8 cellular contexts compared by ENCODE assay signal in the genomic region with DNA sequence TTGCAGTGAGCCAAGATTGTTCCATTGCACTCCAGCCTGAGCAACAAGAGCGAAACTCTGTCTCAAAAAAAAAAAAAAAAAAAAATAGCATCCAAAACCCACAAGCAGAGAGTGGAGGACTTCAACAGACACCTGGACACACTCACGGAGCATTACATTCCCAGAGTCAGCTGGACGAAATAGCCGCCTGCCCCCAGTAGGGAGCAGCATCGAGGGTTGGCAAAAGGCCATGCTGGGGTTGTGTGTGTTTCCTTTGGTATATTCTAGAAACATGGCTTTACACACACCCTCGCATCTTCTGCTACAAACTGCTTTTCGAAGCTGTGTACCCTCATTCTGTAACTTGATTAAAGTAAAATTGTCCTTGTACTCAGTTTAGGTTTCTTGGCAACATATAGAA. TPM values are rescaled to one million over a fixed set of nuclear protein-coding genes. Genes with fewer than 3 reads are reported as not detected.
DNase-seq lines count a peak whose midpoint lies in the region; ATAC-seq, FAIRE-seq and TF ChIP-seq lines count a peak whose summit lies in the region.

No MANE protein-coding gene starts in this region.

- H3K36me3 Mint-ChIP-seq in HFFc6 (ENCODE audit: low read depth) = no peaks in the 10 kb centered on the region

- no peaks in the 10 kb centered on the region for H3K79me2 ChIP-seq in H1 (ENCODE audit: control insufficient read depth in 1 of 2, insufficient read depth in 2 of 2, low read length in 2 of 2)

- no peak overlapping the region for H2AFZ ChIP-seq in H1 (ENCODE audit: low read length)

- H3K4me1 ChIP-seq in H1 (replicated peaks in 1 of 4; ENCODE audit: control insufficient read depth in 3 of 4, insufficient read depth in 4 of 4, low read length in 3 of 4) (peaks cover 5 to 11% (median 8%) of the 10 kb centered on the region in 4 experiments; a peak in 6 of 7 replicates), pancreas (no peaks in the 10 kb centered on the region)

- H3K4ac ChIP-seq in H1 (replicated peaks; ENCODE audit: insufficient read length, low read depth, low read length) = no peak overlapping the region

- no peaks in the 10 kb centered on the region for H3K79me1 ChIP-seq in H1 (ENCODE audit: low read depth, low read length)

- H3K9me3 Mint-ChIP-seq in HFFc6 = peaks cover 19% of the 10 kb centered on the region

- H3K14ac ChIP-seq in H1 (ENCODE audit: insufficient read length) = no peak overlapping the region

- H3K4me3 ChIP-seq in H1 (ENCODE audit: extremely low read depth in 1 of 4, insufficient read depth in 2 of 4, low read depth in 3 of 4, low read length in 4 of 4) (no peak overlapping the region), pancreas (no peak overlapping the region), lower leg skin (ENCODE audit: low read depth, poor library complexity, severe bottlenecking) (no peak overlapping the region)

- H4K20me1 ChIP-seq in H1 (replicated peaks in 1 of 2; ENCODE audit: control insufficient read depth in 1 of 2, insufficient read depth in 2 of 2, low read length in 2 of 2) = no peaks in the 10 kb centered on the region

- TF ChIP-seq EP300 in H1 (IDR thresholded peaks at IDR 0.05; ENCODE audit: borderline replicate concordance in 1 of 2, low read depth in 2 of 2, low read length in 2 of 2) = no peak

- no peak overlapping the region for H4K91ac ChIP-seq in H1 (replicated peaks; ENCODE audit: insufficient read length, low read length)

- H3K36me3 ChIP-seq in H1 (ENCODE audit: control insufficient read depth in 2 of 4, insufficient read depth in 4 of 4, low read length in 3 of 4) (no peaks in the 10 kb centered on the region), pancreas (no peaks in the 10 kb centered on the region)

- H2AK5ac ChIP-seq in H1 (ENCODE audit: low read depth, low read length) = no peak overlapping the region

- no peak overlapping the region for H3K27ac Mint-ChIP-seq in HFFc6

- no peak overlapping the region for H3K27ac ChIP-seq in H1 (ENCODE audit: low read depth, low read length)
- no peak overlapping the region for H3K27ac ChIP-seq in pancreas

- TF ChIP-seq CTCF in AG09319 (IDR thresholded peaks at IDR 0.05; ENCODE audit: low read depth, low read length) = peak; percentile 27
- TF ChIP-seq CTCF in HFFc6 (IDR thresholded peaks at IDR 0.05) = peak; percentile 40
- peak; percentile 67 to 81 (median 77) for TF ChIP-seq CTCF in H1 (IDR thresholded peaks at IDR 0.05; ENCODE audit: control extremely low read depth in 1 of 3, insufficient read depth in 1 of 3, low read depth in 1 of 3, low read length in 3 of 3)
- peak in 3 of 4 donors; percentile 19 to 29 (median 21) for TF ChIP-seq CTCF in pancreas (IDR thresholded peaks at IDR 0.05)
- TF ChIP-seq CTCF in lower leg skin (IDR thresholded peaks at IDR 0.05) = no peak

- H3K23ac ChIP-seq in H1 (ENCODE audit: insufficient read length) = no peak overlapping the region

- TF ChIP-seq RAD21 in H1 (IDR thresholded peaks at IDR 0.05 in 1 of 2, conservative IDR thresholded peaks at IDR 0.05 in 1 of 2; ENCODE audit: low read depth in 2 of 2, low read length in 2 of 2) = peak; percentile 56 to 67

- no peak overlapping the region for H2BK12ac ChIP-seq in H1 (ENCODE audit: low read depth, low read length)

- H3K27me3 Mint-ChIP-seq in HFFc6 (ENCODE audit: insufficient read depth) = peaks cover 2% of the 10 kb centered on the region; the same call in 1 of the 2 replicates

- CTCF ChIA-PET in H1 (lab: Charles Lee; ENCODE audit: partially characterized antibody) = interaction anchor here (0.6 to 4.6 kb wide), 25 partner anchors 9 to 288 kb away, joined by 3 to 29 read pairs (median 5); no protein-coding TSS in a partner anchor

- POLR2A ChIA-PET in H1 (lab: Charles Lee; ENCODE audit: partially characterized antibody) = interaction anchor here (1.0 to 2.1 kb wide), 5 partner anchors 13 to 42 kb away, joined by 3 to 7 read pairs (median 4); no protein-coding TSS in a partner anchor

- H3K4me3 Mint-ChIP-seq in HFFc6 = no peak overlapping the region

- no peak overlapping the region for H4K5ac ChIP-seq in H1 (ENCODE audit: insufficient read length, low read depth, low read length)

- H3K18ac ChIP-seq in H1 (ENCODE audit: extremely low read depth, low read length) = no peak overlapping the region

- 73% methylated on average over 7 of the region's 7 CpGs; no CpG with 5 or more reads in 1 of the 2 experiments for WGBS in H1 (ENCODE audit: extremely low coverage in 1 of 2, insufficient coverage in 1 of 2, insufficient read length in 1 of 2, insufficient replicate concordance in 2 of 2, low coverage in 1 of 2, low lambda C conversion rate in 2 of 2, missing lambda C conversion rate in 1 of 2), 2 experiments
- WGBS in pancreas, 2 donors = 29 to 32% methylated on average over 7 of the region's 7 CpGs
- 59 to 63% methylated on average over 7 of the region's 7 CpGs for WGBS in lower leg skin, 2 donors

- no peak overlapping the region for H3K9ac ChIP-seq in H1 (replicated peaks in 1 of 4; ENCODE audit: extremely low read depth in 1 of 4, low read depth in 3 of 4, low read length in 3 of 4)

- H3K27me3 ChIP-seq in H1 (replicated peaks in 1 of 4; ENCODE audit: control insufficient read depth in 3 of 4, extremely low read depth in 1 of 4, insufficient read depth in 3 of 4, low read length in 3 of 4) = no peaks in the 10 kb centered on the region
- H3K27me3 ChIP-seq in pancreas = no peaks in the 10 kb centered on the region

- H3K56ac ChIP-seq in H1 (replicated peaks; ENCODE audit: insufficient read length, low read depth, low read length) = no peak overlapping the region

- no peak for DNase-seq in AG09319 (ENCODE audit: extremely low read depth, low read depth)
- DNase-seq in HFFc6 = no peak
- DNase-seq in activated CD4-positive, alpha-beta T cell treated with anti-CD3 and anti-CD28 coated beads for 1 hour = peak; percentile 32
- peak in 1 of 2 experiments; percentile 72 for DNase-seq in H1 (ENCODE audit: low read depth in 1 of 2, low spot score in 2 of 2)
- peak; percentile 61 to 92 (median 83) for DNase-seq in pancreas
- DNase-seq in lower leg skin (ENCODE audit: low spot score in 2 of 2) = no peak

- H2BK15ac ChIP-seq in H1 (ENCODE audit: low read length) = no peak overlapping the region

- no peak overlapping the region for H2BK20ac ChIP-seq in H1 (ENCODE audit: low read length)

- no peak overlapping the region for H2BK120ac ChIP-seq in H1 (replicated peaks; ENCODE audit: low read depth, low read length)

- TF ChIP-seq POLR2A in H1 (IDR thresholded peaks at IDR 0.05; ENCODE audit: control extremely low read depth in 1 of 2, low read depth in 2 of 2, low read length in 2 of 2) (no peak), lower leg skin (IDR thresholded peaks at IDR 0.05) (no peak)

- no peak overlapping the region for H2BK5ac ChIP-seq in H1 (ENCODE audit: low read depth, low read length)

- ATAC-seq in pancreas = peak; percentile 82 to 97 (median 92)
- ATAC-seq in GM21619 (IDR thresholded peaks at IDR 0.05; ENCODE audit: unreplicated experiment) = no peak
- no peak for ATAC-seq in GM21528 (IDR thresholded peaks at IDR 0.05; ENCODE audit: low FRiP score, unreplicated experiment)

- no peak overlapping the region for H4K8ac ChIP-seq in H1 (ENCODE audit: extremely low read depth, insufficient read depth, low read length)

- H3K4me2 ChIP-seq in H1 (ENCODE audit: insufficient read depth in 1 of 2, low read depth in 2 of 2, low read length in 2 of 2) = no peak overlapping the region

- H3K9me3 ChIP-seq in H1 (ENCODE audit: insufficient read depth in 2 of 2, low read depth in 1 of 2, low read length in 1 of 2) = no peaks in the 10 kb centered on the region
- no peaks in the 10 kb centered on the region for H3K9me3 ChIP-seq in pancreas

- no peaks in the 10 kb centered on the region for H3K4me1 Mint-ChIP-seq in HFFc6 (ENCODE audit: low read depth)

- no peaks in the 10 kb centered on the region for H3K23me2 ChIP-seq in H1 (ENCODE audit: low read depth, low read length)

- FAIRE-seq in H1 (lab: Jason Lieb, UNC) = peak; percentile 39
- no peak for FAIRE-seq in pancreas (lab: Jason Lieb, UNC)

- intact Hi-C loops in pancreas (cut with DNase I) (no loop called here), lower leg skin (cut with DNase I; ENCODE audit: low total_unique reads) (no loop called here)

TF ChIP-seq in H1, 55 proteins besides CTCF, POLR2A, EP300 and RAD21:
- TF ChIP-seq, protein P1, sequence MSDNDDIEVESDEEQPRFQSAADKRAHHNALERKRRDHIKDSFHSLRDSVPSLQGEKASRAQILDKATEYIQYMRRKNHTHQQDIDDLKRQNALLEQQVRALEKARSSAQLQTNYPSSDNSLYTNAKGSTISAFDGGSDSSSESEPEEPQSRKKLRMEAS (IDR thresholded peaks at IDR 0.05) = peak; percentile 21; the same call in 1 of the 2 replicates
- TF ChIP-seq TAF7 (optimal IDR thresholded peaks at IDR 0.05; ENCODE audit: borderline replicate concordance, low read depth, low read length) = no peak

RNA-seq across cellular contexts. Expression of a gene that starts 5.3 kb away (rescaled TPM):
- total RNA-seq in HFFc6 (2021; fragmentation: NEBNext Ultra II Directional; extraction: Animal tissue kit (Norgen Biotek cat#: 25700)) = under 1 TPM; 0.19 to 0.73 (median 0.38) TPM
- 31.5 and 35.6 TPM in 2 replicates for total RNA-seq in H1 (2021; fragmentation: NEBNext Ultra II Directional; extraction: Animal tissue kit (Norgen Biotek cat#: 25700))
- polyA plus RNA-seq in H1 (2011; rRNA removed) (42.2 and 47.9 TPM in 2 replicates), pancreas (10 to 100 TPM in 1 of 2 donors, 1 to 10 TPM in 1; 6.9 to 28.1 TPM)
- 21.6 TPM for polyA plus RNA-seq in H1 (2011; cell fraction: cytosol; rRNA removed)
- 29.1 TPM for polyA plus RNA-seq in H1 (2011; cell fraction: nucleus; rRNA removed)
- polyA plus RNA-seq in H1 (2012, experiment 1 of 2) = 26.6 to 35.8 TPM (median 31.6 TPM) in 4 replicates
- 26.0 TPM for polyA plus RNA-seq in H1 (2012, experiment 2 of 2)
- 23.4 TPM for polyA plus RNA-seq in H1 (2013, experiment 1 of 2)
- 23.6 TPM for polyA plus RNA-seq in H1 (2013, experiment 2 of 2)
- polyA minus RNA-seq in H1 (2011; rRNA and poly(A)+ RNA removed) = 27.1 and 28.3 TPM in 2 replicates
- 15.7 TPM for polyA minus RNA-seq in H1 (2011; cell fraction: cytosol; rRNA and poly(A)+ RNA removed)
- polyA minus RNA-seq in H1 (2011; cell fraction: nucleus; rRNA and poly(A)+ RNA removed) = 14.6 TPM
- total RNA-seq in pancreas (10 to 100 TPM in 2 of 6 donors, 1 to 10 TPM in 4; 1.5 to 23.8 (median 7.4) TPM), lower leg skin (1 to 10 TPM; 2.1 to 7.7 (median 4.6) TPM)

RNA-seq across cellular contexts. Expression of a gene that starts 54.9 kb away (rescaled TPM):
- total RNA-seq in HFFc6 (2021; fragmentation: NEBNext Ultra II Directional; extraction: Animal tissue kit (Norgen Biotek cat#: 25700)) = 10 to 100 TPM; 15.3 to 23.5 (median 16.8) TPM
- total RNA-seq in H1 (2021; fragmentation: NEBNext Ultra II Directional; extraction: Animal tissue kit (Norgen Biotek cat#: 25700)) = 68.3 and 69.3 TPM in 2 replicates
- polyA plus RNA-seq in H1 (2011; rRNA removed) (123 and 147 TPM in 2 replicates), pancreas (10 to 100 TPM; 22.4 to 43.6 TPM)
- polyA plus RNA-seq in H1 (2011; cell fraction: cytosol; rRNA removed) = 121 TPM
- 165 TPM for polyA plus RNA-seq in H1 (2011; cell fraction: nucleus; rRNA removed)
- polyA plus RNA-seq in H1 (2012, experiment 1 of 2) = 62.7 to 92.1 TPM (median 86.3 TPM) in 4 replicates
- 63.8 TPM for polyA plus RNA-seq in H1 (2012, experiment 2 of 2)
- polyA plus RNA-seq in H1 (2013, experiment 1 of 2) = 48.6 TPM
- polyA plus RNA-seq in H1 (2013, experiment 2 of 2) = 47.6 TPM
- 31.1 and 42.4 TPM in 2 replicates for polyA minus RNA-seq in H1 (2011; rRNA and poly(A)+ RNA removed)
- polyA minus RNA-seq in H1 (2011; cell fraction: cytosol; rRNA and poly(A)+ RNA removed) = 43.2 TPM
- 37.5 TPM for polyA minus RNA-seq in H1 (2011; cell fraction: nucleus; rRNA and poly(A)+ RNA removed)
- total RNA-seq in pancreas (10 to 100 TPM; 10.5 to 17.1 (median 16.8) TPM), lower leg skin (10 to 100 TPM; 36.8 to 50.4 (median 39.7) TPM)

Comparison
In these comparisons a context has a peak if more than half of its experiments do, and no peak if none do; other contexts are left out.
1. DNase-seq: peak in activated CD4-positive, alpha-beta T cell treated with anti-CD3 and anti-CD28 coated beads for 1 hour (single experiment) and pancreas (6 of 6); none in AG09319 (single experiment), HFFc6 (single experiment) and lower leg skin (0 of 2).
2. CTCF ChIP-seq: peak in AG09319 (single experiment), HFFc6 (single experiment), H1 (3 of 3) and pancreas (3 of 4); none in lower leg skin (0 of 3).
3. ATAC-seq: peak in pancreas (4 of 4); none in GM21619 (single experiment) and GM21528 (single experiment).